ENCODE assay signal across 18 cellular contexts in the genomic region with DNA sequence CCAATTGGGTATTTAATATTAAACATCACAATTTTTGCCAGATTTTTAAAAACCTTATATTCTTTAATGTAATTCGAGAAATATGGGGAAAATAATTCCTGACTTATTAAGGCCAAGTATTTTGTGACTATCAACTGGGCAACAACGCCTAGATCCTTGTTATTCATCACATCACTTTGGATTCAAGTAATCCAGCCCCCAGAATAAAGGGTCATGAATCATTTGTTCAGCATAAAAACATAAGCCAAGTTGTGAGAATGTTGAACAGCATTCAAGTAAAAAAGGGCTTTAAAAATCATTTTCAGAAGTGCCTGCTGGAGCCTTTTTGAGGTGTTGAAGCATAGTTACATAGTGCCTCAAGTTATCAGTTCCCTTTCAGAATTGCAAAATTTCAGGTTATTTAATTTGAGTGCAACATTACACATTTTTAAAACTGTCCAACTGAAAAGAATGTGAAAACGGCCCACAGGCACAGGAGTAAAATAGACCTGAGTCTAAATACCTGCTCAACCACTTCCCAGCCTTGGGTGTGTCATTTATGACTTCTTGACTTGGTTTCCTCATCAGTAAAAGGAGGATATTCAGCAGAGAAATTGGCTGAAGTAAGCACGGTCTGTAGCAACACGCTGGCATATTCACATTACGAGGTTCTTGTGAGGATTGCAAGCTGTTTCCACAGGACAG. TPM values are rescaled to one million over a fixed set of nuclear protein-coding genes. Genes with fewer than 3 reads are reported as not detected.
A peak's percentile ranks its signal among the peaks of the same experiment; 100 is the strongest.
DNase-seq lines count a peak whose midpoint lies in the region; ATAC-seq, FAIRE-seq and TF ChIP-seq lines count a peak whose summit lies in the region.
"Had no signal": no experiment of that assay in that cellular context is flagged by ENCODE, and none has a peak within 500 bp of the region (broad histone marks: within the 10 kb centered on the region; RNA-seq: fewer than 3 reads in every experiment).

No MANE protein-coding gene starts in this region.

- peaks cover 18% of the 10 kb centered on the region for H3K4me1 ChIP-seq in colonic mucosa
- peaks cover 92% of the 10 kb centered on the region for H3K4me1 ChIP-seq in keratinocyte (ENCODE audit: control insufficient read depth, extremely low read depth, insufficient read depth, low read length)
- H3K4me1 ChIP-seq in small intestine (ENCODE audit: control insufficient read depth in 2 of 2, insufficient read depth in 1 of 2, low read depth in 1 of 2, low read length in 1 of 2) = peaks cover 0 to 34% of the 10 kb centered on the region in 2 donors
- H3K4me1 ChIP-seq: HAP-1 had no signal

- TF ChIP-seq POLR2A in H54 (IDR thresholded peaks at IDR 0.05; ENCODE audit: low read depth, low read length) = no peak

- H3K9me3 ChIP-seq in colonic mucosa = no peaks in the 10 kb centered on the region
- no peaks in the 10 kb centered on the region for H3K9me3 ChIP-seq in keratinocyte (ENCODE audit: control insufficient read depth, low read depth, low read length)
- H3K9me3 ChIP-seq in small intestine (ENCODE audit: control insufficient read depth, low read depth) = no peaks in the 10 kb centered on the region
- H3K9me3 ChIP-seq: BE2C, HAP-1, MG63, neutrophil had no signal

- no peaks in the 10 kb centered on the region for H3K36me3 ChIP-seq in colonic mucosa
- peaks cover 0 to 4% of the 10 kb centered on the region in 2 experiments for H3K36me3 ChIP-seq in keratinocyte (ENCODE audit: control insufficient read depth in 2 of 2, extremely low read depth in 1 of 2, insufficient read depth in 2 of 2, low read length in 2 of 2)
- peaks cover 0 to 3% of the 10 kb centered on the region in 2 donors for H3K36me3 ChIP-seq in small intestine (ENCODE audit: control insufficient read depth in 2 of 2, insufficient read depth in 2 of 2, low read length in 2 of 2)
- H3K36me3 ChIP-seq: HAP-1, neutrophil had no signal

- FAIRE-seq in H54 (lab: Jason Lieb, UNC) (peak; percentile 38), keratinocyte (lab: Jason Lieb, UNC) (peak; percentile 77), small intestine (lab: Jason Lieb, UNC) (no peak)
- FAIRE-seq: colon had no signal

- TF ChIP-seq CTCF in colonic mucosa (IDR thresholded peaks at IDR 0.05) (no peak), keratinocyte (optimal IDR thresholded peaks at IDR 0.05 in 1 of 3, IDR thresholded peaks at IDR 0.05 in 1 of 3, conservative IDR thresholded peaks at IDR 0.05 in 1 of 3; ENCODE audit: extremely low read depth in 1 of 3, insufficient read depth in 2 of 3, low read length in 3 of 3) (no peak)

- intact Hi-C loops in colonic mucosa (cut with DNase I) = no loop called here

- H4K20me1 ChIP-seq in keratinocyte (ENCODE audit: control insufficient read depth, extremely low read depth, insufficient read depth, low read length) = no peaks in the 10 kb centered on the region

- no peak overlapping the region for H2AFZ ChIP-seq in keratinocyte (ENCODE audit: control insufficient read depth, low read length)

- dilution Hi-C loops in keratinocyte (cut with MboI; ENCODE audit: extremely low pct_ligation_motif_present, low sequenced_read_pairs) = no loop called here

- peak overlapping the region; percentile 77 for H3K4me2 ChIP-seq in keratinocyte (ENCODE audit: control insufficient read depth, extremely low read depth, insufficient read depth, low read depth, low read length)

- no peak for DNase-seq in H54 (ENCODE audit: insufficient read length, low spot score)
- DNase-seq in colonic mucosa = peak; percentile 48
- no peak for DNase-seq in keratinocyte (ENCODE audit: low read depth, low spot score)
- DNase-seq in small intestine = peak; percentile 19
- no peak for DNase-seq in T-helper 1 cell
- no peak for DNase-seq in DMS114 treated with DMSO at 0.1 percent for 48 hours (lab: John Stamatoyannopoulos, UW; ENCODE audit: unreplicated experiment)
- DNase-seq: activated CD4-positive, alpha-beta T cell treated with anti-CD3 and anti-CD28 coated beads, Interleukin-2, amount 50 U/mL, for 48 hours; activated effector memory CD4-positive, alpha-beta T cell treated with Interleukin-2 at 50 U/mL for 16 hours; BE2C; MG63; NCI-H446; stimulated activated CD8-positive, alpha-beta memory T cell treated with anti-CD3 and anti-CD28 coated beads, Interleukin-4, amount 100 ng/mL, for 48 hours; T1000 had no signal

- H3K4me3 ChIP-seq in colonic mucosa (no peak overlapping the region), keratinocyte (ENCODE audit: control insufficient read depth in 2 of 3, extremely low read depth in 1 of 3, insufficient read depth in 2 of 3, low read depth in 1 of 3, low read length in 3 of 3) (peak overlapping the region in 2 of 3 experiments; percentile 25 to 31), small intestine (ENCODE audit: low read depth in 1 of 2, low read length in 2 of 2) (no peak overlapping the region)
- H3K4me3 ChIP-seq: HAP-1, MG63 had no signal

- H3K9me1 ChIP-seq in keratinocyte (ENCODE audit: control insufficient read depth, extremely low read depth, insufficient read depth, low read length) = no peaks in the 10 kb centered on the region

- no peaks in the 10 kb centered on the region for H3K27me3 ChIP-seq in colonic mucosa
- H3K27me3 ChIP-seq in keratinocyte (ENCODE audit: control insufficient read depth, extremely low read depth, insufficient read depth, low read length) = no peaks in the 10 kb centered on the region
- no peaks in the 10 kb centered on the region for H3K27me3 ChIP-seq in small intestine (ENCODE audit: control insufficient read depth in 2 of 2, insufficient read depth in 2 of 2, low read length in 2 of 2)
- H3K27me3 ChIP-seq: BE2C, MG63, neutrophil had no signal

- ATAC-seq in GM21447 (IDR thresholded peaks at IDR 0.05; ENCODE audit: unreplicated experiment) (no peak), GM18502 (IDR thresholded peaks at IDR 0.05; ENCODE audit: poor library complexity, unreplicated experiment) (no peak)

- no peak overlapping the region for H3K9ac ChIP-seq in colonic mucosa (ENCODE audit: low read depth in 2 of 2, low read length in 2 of 2)
- H3K9ac ChIP-seq in keratinocyte (ENCODE audit: control insufficient read depth, extremely low read depth, insufficient read depth, low read length) = peak overlapping the region; percentile 57

- H3K79me2 ChIP-seq in keratinocyte (ENCODE audit: control insufficient read depth, insufficient read depth, low read length) = peaks cover 41% of the 10 kb centered on the region

- H3K27ac ChIP-seq in colonic mucosa (peak overlapping the region; percentile 17), keratinocyte (ENCODE audit: control insufficient read depth, insufficient read depth, low read length) (peak overlapping the region; percentile 86), small intestine (ENCODE audit: low read depth in 1 of 2, low read length in 1 of 2) (no peak overlapping the region)
- H3K27ac ChIP-seq: neutrophil had no signal

- WGBS in small intestine, 3 donors = 67 to 78% (median 76%) methylated on average over 6 of the region's 6 CpGs

RNA-seq across cellular contexts. Expression of gene MBNL2, which starts 56.4 kb away (rescaled TPM):
- 10 to 100 TPM; 28.2 to 61.8 TPM for total RNA-seq in colonic mucosa
- polyA plus RNA-seq in keratinocyte (19.3 to 28.4 TPM (median 22.2 TPM) in 3 replicates), small intestine (10 to 100 TPM; 12.1 to 13.6 (median 12.7) TPM)
- 14.7 TPM for polyA plus RNA-seq in keratinocyte (2011; ENCODE audit: low read depth)
- polyA plus RNA-seq in keratinocyte (2011; cell fraction: cytosol; rRNA removed) = 16.1 and 24.4 TPM in 2 replicates
- polyA plus RNA-seq in keratinocyte (2011; cell fraction: nucleus; rRNA removed) = 26.1 and 29.2 TPM in 2 replicates
- 13.4 and 18.6 TPM in 2 replicates for polyA plus RNA-seq in keratinocyte (2012; ENCODE audit: low replicate concordance)
- 20.2 to 86.3 TPM (median 68.7 TPM) in 3 replicates for polyA minus RNA-seq in keratinocyte
- polyA minus RNA-seq in keratinocyte (2011; cell fraction: cytosol; rRNA and poly(A)+ RNA removed) = 22.8 TPM
- polyA minus RNA-seq in keratinocyte (2011; cell fraction: nucleus; rRNA and poly(A)+ RNA removed) = 28.5 and 52.8 TPM in 2 replicates

Comparison
In these comparisons a context has a peak if more than half of its experiments do, and no peak if none do; other contexts are left out.
1. DNase-seq: peak in colonic mucosa (single experiment) and small intestine (single experiment); none in H54 (single experiment), keratinocyte (single experiment), T-helper 1 cell (0 of 5) and DMS114 treated with DMSO at 0.1 percent for 48 hours (single experiment).
2. H3K27ac ChIP-seq: peak in colonic mucosa (single experiment) and keratinocyte (single experiment); none in small intestine (0 of 2).
3. H3K4me3 ChIP-seq: peak in keratinocyte (2 of 3); none in colonic mucosa (single experiment) and small intestine (0 of 2).